In genomic region chr7:120996983-120997334, GRCh38 we compare ENCODE assay signal across 14 cellular contexts. TPM values are rescaled to one million over a fixed set of nuclear protein-coding genes. Genes with fewer than 3 reads are reported as not detected.
DNase-seq lines count a peak whose midpoint lies in the region; ATAC-seq and TF ChIP-seq lines count a peak whose summit lies in the region.
"Had no signal": no experiment of that assay in that cellular context is flagged by ENCODE, and none has a peak within 500 bp of the region (broad histone marks: within the 10 kb centered on the region; RNA-seq: fewer than 3 reads in every experiment).

No MANE protein-coding gene starts in this region.

- peak overlapping the region; percentile 30; the same call in 1 of the 2 replicates for H3K4me2 ChIP-seq in OCI-LY3 (ENCODE audit: low read length)
- H3K4me2 ChIP-seq: neural progenitor cell had no signal

- intact Hi-C loops in psoas muscle (cut with DNase I), result no loop called here

- H3K27ac ChIP-seq in OCI-LY3 (ENCODE audit: low read length) (no peak overlapping the region), psoas muscle (peak overlapping the region; percentile 72), Peyer's patch (peak overlapping the region in 2 of 4 donors; percentile 29 to 36)
- H3K27ac ChIP-seq: neural progenitor cell had no signal

- H3K4me3 ChIP-seq in OCI-LY3 (ENCODE audit: low read length) (no peak overlapping the region), psoas muscle (no peak overlapping the region), Peyer's patch (no peak overlapping the region)
- H3K4me3 ChIP-seq: esophagus squamous epithelium, neural progenitor cell had no signal

- H4K20me1 ChIP-seq in OCI-LY3 (ENCODE audit: insufficient read depth, low read length), result no peaks in the 10 kb centered on the region

- CTCF ChIA-PET in HEK293T (lab: Yijun Ruan, JAX), result no interaction called here

- H3K4me1 ChIP-seq in OCI-LY3 (ENCODE audit: low read length), result peaks cover 24% of the 10 kb centered on the region
- H3K4me1 ChIP-seq in psoas muscle, result peaks cover 75% of the 10 kb centered on the region
- H3K4me1 ChIP-seq in Peyer's patch, result peaks cover 0 to 6% (median 2%) of the 10 kb centered on the region in 4 donors
- H3K4me1 ChIP-seq: neural progenitor cell had no signal

- H3K79me2 ChIP-seq in OCI-LY3 (ENCODE audit: low read length), result no peaks in the 10 kb centered on the region

- TF ChIP-seq POLR2A in Peyer's patch (IDR thresholded peaks at IDR 0.05), result no peak

- H3K27me3 ChIP-seq in OCI-LY3 (ENCODE audit: low read depth, low read length) (peaks cover 33% of the 10 kb centered on the region), psoas muscle (ENCODE audit: insufficient read depth in 3 of 3, low read length in 2 of 3) (no peaks in the 10 kb centered on the region), Peyer's patch (no peaks in the 10 kb centered on the region)
- H3K27me3 ChIP-seq: esophagus squamous epithelium, neural progenitor cell had no signal

- POLR2A ChIA-PET in HEK293T (lab: Yijun Ruan, JAX), result no interaction called here

- H3K9ac ChIP-seq in OCI-LY3 (ENCODE audit: low read length), result no peak overlapping the region
- H3K9ac ChIP-seq: neural progenitor cell had no signal

- peak; percentile 38 for ATAC-seq in GM21825 (IDR thresholded peaks at IDR 0.05; ENCODE audit: unreplicated experiment)
- ATAC-seq in psoas muscle, result no peak
- no peak for ATAC-seq in HG03565 (IDR thresholded peaks at IDR 0.05; ENCODE audit: unreplicated experiment)
- ATAC-seq: activated CD8-positive, alpha-beta T cell treated with anti-CD3 and anti-CD28 coated beads for 36 hours had no signal

- DNase-seq in CD1c-positive myeloid dendritic cell (ENCODE audit: extremely low spot score) (peak; percentile 67), psoas muscle (no peak), Peyer's patch (no peak), iPS-NIHi7 (ENCODE audit: extremely low spot score) (no peak), HEK293T (ENCODE audit: extremely low spot score) (no peak)
- DNase-seq: NCI-H2081 treated with DMSO at 0.1 percent for 48 hours, NCI-H774, SHP77 treated with DMSO at 0.1 percent for 48 hours had no signal

- no peak for TF ChIP-seq CTCF in OCI-LY3 (IDR thresholded peaks at IDR 0.05; ENCODE audit: low read depth, low read length)
- TF ChIP-seq CTCF in psoas muscle (IDR thresholded peaks at IDR 0.05), result no peak
- TF ChIP-seq CTCF in Peyer's patch (IDR thresholded peaks at IDR 0.05), result no peak

- H3K9me3 ChIP-seq in OCI-LY3 (ENCODE audit: insufficient read depth, low read length), result no peaks in the 10 kb centered on the region
- H3K9me3 ChIP-seq in psoas muscle, result no peaks in the 10 kb centered on the region
- no peaks in the 10 kb centered on the region for H3K9me3 ChIP-seq in Peyer's patch
- H3K9me3 ChIP-seq: esophagus squamous epithelium had no signal

- H3K36me3 ChIP-seq in OCI-LY3 (replicated peaks; ENCODE audit: low read depth, low read length), result no peaks in the 10 kb centered on the region
- no peaks in the 10 kb centered on the region for H3K36me3 ChIP-seq in psoas muscle (ENCODE audit: insufficient read depth in 1 of 2, low read depth in 1 of 2)
- no peaks in the 10 kb centered on the region for H3K36me3 ChIP-seq in Peyer's patch
- H3K36me3 ChIP-seq: esophagus squamous epithelium, neural progenitor cell had no signal

- no peak overlapping the region for H2AFZ ChIP-seq in OCI-LY3 (ENCODE audit: low read depth, low read length)
- H2AFZ ChIP-seq: neural progenitor cell had no signal

TF ChIP-seq in HEK293T, 16 proteins besides CTCF, POLR2A, EP300 and RAD21:
- TF ChIP-seq FOXK2 (IDR thresholded peaks at IDR 0.05), result no peak
- no peak for TF ChIP-seq NFRKB (IDR thresholded peaks at IDR 0.05)

RNA-seq across cellular contexts. Expression of gene CPED1, which starts 8.4 kb away (rescaled TPM):
- total RNA-seq in psoas muscle (10 to 100 TPM; 12.0 to 39.2 (median 23.1) TPM), Peyer's patch (10 to 100 TPM in 2 of 4 donors, 1 to 10 TPM in 2; 4.4 to 50.3 (median 8.5) TPM)
- 10 to 100 TPM in 1 of 3 donors, 1 to 10 TPM in 1, under 1 TPM in 1; 0.90 to 11.7 (median 4.9) TPM for polyA plus RNA-seq in psoas muscle
- total RNA-seq: activated CD8-positive, alpha-beta T cell treated with anti-CD3 and anti-CD28 coated beads for 36 hours had no signal

RNA-seq across cellular contexts. Expression of gene ING3, which starts 46.4 kb away (rescaled TPM):
- total RNA-seq in psoas muscle (10 to 100 TPM in 1 of 4 donors, 1 to 10 TPM in 3; 7.1 to 10.1 (median 9.6) TPM), Peyer's patch (10 to 100 TPM; 17.9 to 24.8 (median 22.7) TPM)
- 1 to 10 TPM; 5.5 to 8.3 (median 6.2) TPM for polyA plus RNA-seq in psoas muscle
